8 cellular contexts compared by ENCODE assay signal in the genomic region with DNA sequence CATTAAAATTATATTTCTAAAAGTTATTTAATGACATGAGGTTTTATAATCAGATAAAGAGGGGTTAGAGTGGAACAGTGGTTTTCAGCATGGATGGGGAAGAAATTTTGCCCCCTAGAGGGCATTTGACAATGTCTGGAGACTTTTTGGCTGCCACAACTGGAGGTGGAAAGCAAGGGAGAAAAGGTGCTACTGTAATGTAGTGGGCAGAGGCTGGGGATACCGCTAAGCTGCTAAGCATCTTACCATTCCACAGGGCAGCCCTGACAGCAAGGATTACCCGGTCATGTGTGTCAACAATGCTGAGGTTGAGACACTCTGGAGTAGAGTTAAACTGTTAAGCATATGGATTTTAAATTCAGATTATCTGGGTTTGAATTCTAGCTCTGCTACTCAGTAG. TPM values are rescaled to one million over a fixed set of nuclear protein-coding genes. Genes with fewer than 3 reads are reported as not detected.
DNase-seq lines count a peak whose midpoint lies in the region; ATAC-seq, FAIRE-seq and TF ChIP-seq lines count a peak whose summit lies in the region.

No MANE protein-coding gene starts in this region.

- no peaks in the 10 kb centered on the region for H3K9me3 ChIP-seq in OCI-LY3 (ENCODE audit: insufficient read depth, low read length)

- H3K9ac ChIP-seq in OCI-LY3 (ENCODE audit: low read length): no peak overlapping the region

- peak; percentile 57 for ATAC-seq in GM18909 (IDR thresholded peaks at IDR 0.05; ENCODE audit: poor library complexity, unreplicated experiment)
- ATAC-seq in esophagus mucosa: no peak

- no peak overlapping the region for H3K4me3 ChIP-seq in OCI-LY3 (ENCODE audit: low read length)
- no peak overlapping the region for H3K4me3 ChIP-seq in fibroblast of villous mesenchyme (ENCODE audit: low read depth, low read length)

- FAIRE-seq in frontal cortex (lab: Jason Lieb, UNC): no peak

- no peak for DNase-seq in AG09319 (ENCODE audit: extremely low read depth, low read depth)
- peak; percentile 18 for DNase-seq in fibroblast of villous mesenchyme (ENCODE audit: low read depth)
- no peak for DNase-seq in DMS153 (lab: John Stamatoyannopoulos, UW)
- DNase-seq in frontal cortex (ENCODE audit: low spot score in 2 of 2): no peak
- no peak for DNase-seq in activated CD8-positive, alpha-beta memory T cell treated with anti-CD3 and anti-CD28 coated beads, Interleukin-2, amount 50 U/mL, for 48 hours

- TF ChIP-seq CTCF in AG09319 (IDR thresholded peaks at IDR 0.05; ENCODE audit: low read depth, low read length) (peak; percentile 56), OCI-LY3 (IDR thresholded peaks at IDR 0.05; ENCODE audit: low read depth, low read length) (peak; percentile 40), fibroblast of villous mesenchyme (IDR thresholded peaks at IDR 0.05; ENCODE audit: insufficient read depth, low read depth, low read length) (peak; percentile 64)

- no peaks in the 10 kb centered on the region for H3K36me3 ChIP-seq in OCI-LY3 (replicated peaks; ENCODE audit: low read depth, low read length)

- no peak overlapping the region for H2AFZ ChIP-seq in OCI-LY3 (ENCODE audit: low read depth, low read length)

- no peaks in the 10 kb centered on the region for H3K79me2 ChIP-seq in OCI-LY3 (ENCODE audit: low read length)

- no peak overlapping the region for H3K27ac ChIP-seq in OCI-LY3 (ENCODE audit: low read length)

- no peak overlapping the region for H3K4me2 ChIP-seq in OCI-LY3 (ENCODE audit: low read length)

- no peaks in the 10 kb centered on the region for H3K4me1 ChIP-seq in OCI-LY3 (ENCODE audit: low read length)

- H3K27me3 ChIP-seq in OCI-LY3 (ENCODE audit: low read depth, low read length): no peaks in the 10 kb centered on the region

- H4K20me1 ChIP-seq in OCI-LY3 (ENCODE audit: insufficient read depth, low read length): no peaks in the 10 kb centered on the region

RNA-seq across cellular contexts. Expression of gene FABP7, which starts 52.9 kb away (rescaled TPM):
- total RNA-seq in fibroblast of villous mesenchyme (not detected in 2 replicates), esophagus mucosa (not detected), frontal cortex (1,193 TPM)

Comparison
In these comparisons a context has a peak if more than half of its experiments do, and no peak if none do; other contexts are left out.
1. RNA of gene FABP7, which starts 52.9 kb away (total RNA-seq): 1,193 TPM in frontal cortex (single experiment); not detected in esophagus mucosa (single experiment) and not detected in fibroblast of villous mesenchyme; every median in the first group is over 1,000 times any median in the second.
2. Peak in every context shown above with its lines, with median percentiles within 50 percentile points of each other: CTCF ChIP-seq.